1 cellular context compared by ENCODE assay signal in the genomic region with DNA sequence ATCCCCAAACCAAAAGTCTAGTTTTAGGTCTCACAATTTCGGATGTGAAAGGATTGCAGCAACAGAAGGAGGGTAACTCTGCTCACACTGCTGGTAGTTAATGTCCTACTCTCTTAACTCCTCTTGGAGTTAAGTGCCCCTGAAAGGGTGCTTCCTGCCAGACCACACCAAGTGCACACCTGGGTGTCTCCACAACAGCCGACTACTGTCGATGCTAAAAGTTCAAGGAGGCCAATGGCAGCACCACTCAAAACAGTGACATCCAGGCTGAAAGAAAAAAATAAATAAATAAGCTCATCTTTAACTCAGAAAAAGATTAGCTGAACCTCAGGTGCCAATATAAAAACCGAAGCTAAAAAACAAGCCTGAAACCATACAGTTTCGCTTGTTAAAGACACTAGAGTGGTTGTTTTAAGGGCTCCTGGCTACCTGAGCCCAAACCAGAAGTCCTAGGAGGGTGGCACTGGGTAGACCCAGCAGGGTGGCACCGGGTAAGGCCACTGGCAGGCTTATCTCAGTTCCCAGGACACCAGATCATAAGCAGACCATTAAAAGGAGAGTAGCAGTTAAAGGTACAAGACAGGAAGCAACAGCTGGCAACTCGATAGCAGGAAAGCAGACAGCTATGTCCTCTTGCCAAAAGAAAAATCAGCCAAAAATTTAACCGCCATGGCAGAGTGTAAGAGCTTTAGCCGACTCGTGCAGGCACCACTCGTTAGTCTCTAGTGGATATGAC.
TF ChIP-seq lines count a peak whose summit lies in the region.

No MANE protein-coding gene starts in this region.

TF ChIP-seq in IMR-90, 13 proteins besides CTCF, POLR2A, EP300 and RAD21:
- TF ChIP-seq MXI1 (IDR thresholded peaks at IDR 0.05; ENCODE audit: borderline replicate concordance, low read depth, low read length) (no peak), RCOR1 (IDR thresholded peaks at IDR 0.05; ENCODE audit: insufficient replicate concordance, low read length) (no peak), FOS (IDR thresholded peaks at IDR 0.05; ENCODE audit: low read depth, low read length) (no peak), BHLHE40 (IDR thresholded peaks at IDR 0.05; ENCODE audit: low read depth, low read length) (no peak), RFX5 (IDR thresholded peaks at IDR 0.05; ENCODE audit: low read depth, low read length) (no peak), NFE2L2 (IDR thresholded peaks at IDR 0.05; ENCODE audit: low read depth, low read length) (no peak), CHD1 (IDR thresholded peaks at IDR 0.05; ENCODE audit: low read depth, low read length) (no peak), MAZ (IDR thresholded peaks at IDR 0.05; ENCODE audit: borderline replicate concordance, low read depth, low read length) (no peak), CEBPB (IDR thresholded peaks at IDR 0.05; ENCODE audit: low read depth, low read length) (no peak), MAFK (IDR thresholded peaks at IDR 0.05; ENCODE audit: low read depth, low read length) (no peak), SMC3 (IDR thresholded peaks at IDR 0.05; ENCODE audit: low read depth, low read length) (no peak)
- TF ChIP-seq, protein P1, sequence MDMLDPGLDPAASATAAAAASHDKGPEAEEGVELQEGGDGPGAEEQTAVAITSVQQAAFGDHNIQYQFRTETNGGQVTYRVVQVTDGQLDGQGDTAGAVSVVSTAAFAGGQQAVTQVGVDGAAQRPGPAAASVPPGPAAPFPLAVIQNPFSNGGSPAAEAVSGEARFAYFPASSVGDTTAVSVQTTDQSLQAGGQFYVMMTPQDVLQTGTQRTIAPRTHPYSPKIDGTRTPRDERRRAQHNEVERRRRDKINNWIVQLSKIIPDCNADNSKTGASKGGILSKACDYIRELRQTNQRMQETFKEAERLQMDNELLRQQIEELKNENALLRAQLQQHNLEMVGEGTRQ (IDR thresholded peaks at IDR 0.05; ENCODE audit: low read depth, low read length): no peak
- TF ChIP-seq, protein P2, sequence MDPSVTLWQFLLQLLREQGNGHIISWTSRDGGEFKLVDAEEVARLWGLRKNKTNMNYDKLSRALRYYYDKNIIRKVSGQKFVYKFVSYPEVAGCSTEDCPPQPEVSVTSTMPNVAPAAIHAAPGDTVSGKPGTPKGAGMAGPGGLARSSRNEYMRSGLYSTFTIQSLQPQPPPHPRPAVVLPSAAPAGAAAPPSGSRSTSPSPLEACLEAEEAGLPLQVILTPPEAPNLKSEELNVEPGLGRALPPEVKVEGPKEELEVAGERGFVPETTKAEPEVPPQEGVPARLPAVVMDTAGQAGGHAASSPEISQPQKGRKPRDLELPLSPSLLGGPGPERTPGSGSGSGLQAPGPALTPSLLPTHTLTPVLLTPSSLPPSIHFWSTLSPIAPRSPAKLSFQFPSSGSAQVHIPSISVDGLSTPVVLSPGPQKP (IDR thresholded peaks at IDR 0.05; ENCODE audit: borderline replicate concordance, low read depth, low read length): no peak
